ENCODE assay signal across 8 cellular contexts in the genomic region with DNA sequence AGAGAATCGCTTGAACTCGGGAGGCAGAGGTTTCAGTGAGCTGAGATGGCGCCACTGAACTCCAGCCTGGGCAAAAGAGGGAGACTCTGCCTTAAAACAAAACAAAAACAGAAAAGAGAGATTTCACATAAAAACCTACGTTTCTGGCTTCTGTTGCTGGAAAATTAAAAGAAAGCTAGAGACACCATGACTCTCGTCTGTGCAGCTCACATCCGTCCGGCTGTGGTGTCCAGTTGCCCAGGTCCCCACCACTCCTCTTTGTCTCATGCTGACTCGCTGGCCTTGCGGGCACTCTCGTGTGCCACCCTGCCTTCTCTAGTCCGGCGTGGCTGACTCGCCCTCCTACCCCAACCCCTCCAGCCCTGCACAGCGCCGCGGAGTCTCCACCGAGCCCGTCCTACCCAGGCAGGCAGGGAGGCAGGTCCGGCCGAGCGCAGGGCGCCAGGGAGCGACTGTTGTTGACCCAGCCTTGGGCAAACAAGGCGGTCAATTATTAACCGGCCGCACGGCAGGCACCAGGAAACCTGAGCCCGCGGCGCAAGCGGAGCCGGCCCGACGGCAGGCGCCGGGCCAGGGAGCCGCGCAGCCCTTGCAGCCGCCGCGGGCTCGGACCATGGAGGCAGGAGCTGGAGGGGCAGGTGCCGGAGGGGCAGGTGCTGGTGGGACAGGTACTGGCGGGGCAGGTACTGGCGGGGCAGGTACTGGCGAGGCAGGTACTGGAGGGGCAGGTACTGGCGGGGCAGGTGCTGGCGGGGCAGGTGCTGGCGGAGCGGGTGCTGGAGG.
DNase-seq lines count a peak whose midpoint lies in the region; ATAC-seq lines count a peak whose summit lies in the region.

Gene PRRT1B (plus strand): TSS at position 521 of the 783 bp plus-strand sequence. CDS start 93 bp downstream, at position 614.

- peaks cover 11% of the 10 kb centered on the region; the same call in 1 of the 2 replicates for H3K27me3 ChIP-seq in iPS DF 6.9 (ENCODE audit: control insufficient read depth, insufficient read depth, low read length)

- peaks cover 20% of the 10 kb centered on the region for H3K9me3 Mint-ChIP-seq in T-helper 2 cell treated with Interferon-gamma antibody and Interleukin-4, amounts not matched to agents 5 μg/mL and 100 μg/mL, for 36 hours
- H3K9me3 Mint-ChIP-seq in stimulated activated effector memory CD8-positive, alpha-beta T cell treated with anti-CD3 and anti-CD28 coated beads, Interleukin-12 subunit alpha, Interleukin-12 subunit beta, amount 100 ng/mL, for 72 hours = peaks cover 6% of the 10 kb centered on the region

- no peaks in the 10 kb centered on the region for H3K36me3 ChIP-seq in iPS DF 6.9 (ENCODE audit: control insufficient read depth, insufficient read depth, low read length)

- WGBS in iPS DF 6.9 (ENCODE audit: insufficient coverage, insufficient read length) = no CpG with 5 or more reads among the region's 50 CpGs

- peak within 1 kb of the TSS; percentile 24 for H3K4me3 Mint-ChIP-seq in T-helper 2 cell treated with Interferon-gamma antibody and Interleukin-4, amounts not matched to agents 5 μg/mL and 100 μg/mL, for 36 hours
- H3K4me3 Mint-ChIP-seq in stimulated activated effector memory CD8-positive, alpha-beta T cell treated with anti-CD3 and anti-CD28 coated beads, Interleukin-12 subunit alpha, Interleukin-12 subunit beta, amount 100 ng/mL, for 72 hours = peak within 1 kb of the TSS; percentile 59

- no peak for DNase-seq in T-helper 2 cell treated with Interferon-gamma antibody and Interleukin-4, amounts not matched to agents 5 μg/mL and 100 μg/mL, for 36 hours (ENCODE audit: low spot score)
- DNase-seq in T-helper 2 cell (no peak), SHP77 treated with DMSO at 0.1 percent for 48 hours (lab: John Stamatoyannopoulos, UW) (peak; percentile 29), iPS DF 6.9 (ENCODE audit: low read depth, low spot score) (no peak), foreskin melanocyte (no peak)
- no peak for DNase-seq in stimulated activated effector memory CD8-positive, alpha-beta T cell treated with anti-CD3 and anti-CD28 coated beads, Interleukin-12 subunit alpha, Interleukin-12 subunit beta, amount 100 ng/mL, for 72 hours (ENCODE audit: low spot score in 2 of 2)

- no peak within 1 kb of the TSS for H3K27ac ChIP-seq in iPS DF 6.9 (ENCODE audit: low read length)

- peaks cover 4% of the 10 kb centered on the region for H3K36me3 Mint-ChIP-seq in T-helper 2 cell treated with Interferon-gamma antibody and Interleukin-4, amounts not matched to agents 5 μg/mL and 100 μg/mL, for 36 hours (ENCODE audit: low read depth)
- H3K36me3 Mint-ChIP-seq in stimulated activated effector memory CD8-positive, alpha-beta T cell treated with anti-CD3 and anti-CD28 coated beads, Interleukin-12 subunit alpha, Interleukin-12 subunit beta, amount 100 ng/mL, for 72 hours = peaks cover 5% of the 10 kb centered on the region

- H3K4me1 Mint-ChIP-seq in T-helper 2 cell treated with Interferon-gamma antibody and Interleukin-4, amounts not matched to agents 5 μg/mL and 100 μg/mL, for 36 hours (ENCODE audit: low read depth) = peaks cover 3% of the 10 kb centered on the region
- peaks cover 25% of the 10 kb centered on the region for H3K4me1 Mint-ChIP-seq in stimulated activated effector memory CD8-positive, alpha-beta T cell treated with anti-CD3 and anti-CD28 coated beads, Interleukin-12 subunit alpha, Interleukin-12 subunit beta, amount 100 ng/mL, for 72 hours

- no peak within 1 kb of the TSS for H3K27ac Mint-ChIP-seq in T-helper 2 cell treated with Interferon-gamma antibody and Interleukin-4, amounts not matched to agents 5 μg/mL and 100 μg/mL, for 36 hours
- H3K27ac Mint-ChIP-seq in stimulated activated effector memory CD8-positive, alpha-beta T cell treated with anti-CD3 and anti-CD28 coated beads, Interleukin-12 subunit alpha, Interleukin-12 subunit beta, amount 100 ng/mL, for 72 hours = no peak within 1 kb of the TSS

- peak within 1 kb of the TSS; percentile 34; the same call in 1 of the 2 replicates for H3K4me3 ChIP-seq in iPS DF 6.9 (ENCODE audit: low read length)

- H3K9me3 ChIP-seq in iPS DF 6.9 (ENCODE audit: control insufficient read depth, insufficient read depth, low read length) = no peaks in the 10 kb centered on the region

- H3K27me3 Mint-ChIP-seq in T-helper 2 cell treated with Interferon-gamma antibody and Interleukin-4, amounts not matched to agents 5 μg/mL and 100 μg/mL, for 36 hours (ENCODE audit: low read depth) = peaks cover 63% of the 10 kb centered on the region

- ATAC-seq in stimulated activated effector memory CD8-positive, alpha-beta T cell treated with anti-CD3 and anti-CD28 coated beads, Interleukin-12 subunit alpha, Interleukin-12 subunit beta, amount 100 ng/mL, for 72 hours = no peak
- ATAC-seq in GM21737 (IDR thresholded peaks at IDR 0.05; ENCODE audit: unreplicated experiment) (no peak), GM21576 (IDR thresholded peaks at IDR 0.05; ENCODE audit: unreplicated experiment) (no peak)

- no peaks in the 10 kb centered on the region for H3K4me1 ChIP-seq in iPS DF 6.9 (ENCODE audit: control insufficient read depth, insufficient read depth, low read length)
